4 cellular contexts compared by ENCODE assay signal in the genomic region with DNA sequence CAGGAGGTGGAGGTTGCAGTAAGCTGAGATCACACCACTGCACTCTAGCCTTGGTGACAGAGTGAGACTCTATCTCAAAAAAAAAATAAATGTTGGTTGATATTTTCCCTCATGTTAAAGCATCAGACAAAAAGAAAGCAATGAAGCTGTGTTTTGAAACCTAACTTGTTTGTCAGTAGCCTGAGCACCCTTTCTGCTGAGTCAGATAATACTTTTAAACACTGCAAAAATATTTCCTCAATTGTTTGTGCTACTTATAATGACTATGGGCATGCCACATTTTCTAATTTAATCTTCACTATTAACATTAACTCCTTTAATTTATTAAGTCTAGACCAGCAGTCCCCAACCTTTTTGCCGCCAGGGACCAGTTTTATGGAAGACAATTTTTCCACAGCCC.
TF ChIP-seq lines count a peak whose summit lies in the region.

No MANE protein-coding gene starts in this region.

TF ChIP-seq in HepG2, 621 proteins besides CTCF, POLR2A, EP300 and RAD21:
- peak; percentile 88 for TF ChIP-seq MAFF (IDR thresholded peaks at IDR 0.05; ENCODE audit: low read depth, low read length)
- TF ChIP-seq MAFK (conservative IDR thresholded peaks at IDR 0.05 in 1 of 2, IDR thresholded peaks at IDR 0.05 in 1 of 2; ENCODE audit: low read length in 2 of 2) = peak; percentile 83 to 95
- TF ChIP-seq ZSCAN31 (CRISPR knock-in tag; IDR thresholded peaks at IDR 0.05; ENCODE audit: low read depth) = no peak

TF ChIP-seq in A549, 52 proteins besides CTCF, POLR2A, EP300 and RAD21:
- TF ChIP-seq MAFK (IDR thresholded peaks at IDR 0.05; ENCODE audit: partially characterized antibody) (peak; percentile 70), ZC3H11A (IDR thresholded peaks at IDR 0.05) (no peak)

TF ChIP-seq in IMR-90, 13 proteins besides CTCF, POLR2A, EP300 and RAD21:
- TF ChIP-seq MAFK (IDR thresholded peaks at IDR 0.05; ENCODE audit: low read depth, low read length) = peak; percentile 85
- no peak for TF ChIP-seq RCOR1 (IDR thresholded peaks at IDR 0.05; ENCODE audit: insufficient replicate concordance, low read length)
- no peak for TF ChIP-seq CHD1 (IDR thresholded peaks at IDR 0.05; ENCODE audit: low read depth, low read length)
- TF ChIP-seq, protein P1, sequence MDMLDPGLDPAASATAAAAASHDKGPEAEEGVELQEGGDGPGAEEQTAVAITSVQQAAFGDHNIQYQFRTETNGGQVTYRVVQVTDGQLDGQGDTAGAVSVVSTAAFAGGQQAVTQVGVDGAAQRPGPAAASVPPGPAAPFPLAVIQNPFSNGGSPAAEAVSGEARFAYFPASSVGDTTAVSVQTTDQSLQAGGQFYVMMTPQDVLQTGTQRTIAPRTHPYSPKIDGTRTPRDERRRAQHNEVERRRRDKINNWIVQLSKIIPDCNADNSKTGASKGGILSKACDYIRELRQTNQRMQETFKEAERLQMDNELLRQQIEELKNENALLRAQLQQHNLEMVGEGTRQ (IDR thresholded peaks at IDR 0.05; ENCODE audit: low read depth, low read length) = no peak
- TF ChIP-seq FOS (IDR thresholded peaks at IDR 0.05; ENCODE audit: low read depth, low read length) = no peak
- no peak for TF ChIP-seq NFE2L2 (IDR thresholded peaks at IDR 0.05; ENCODE audit: low read depth, low read length)
- no peak for TF ChIP-seq SMC3 (IDR thresholded peaks at IDR 0.05; ENCODE audit: low read depth, low read length)

TF ChIP-seq in K562, 482 proteins besides CTCF, POLR2A, EP300 and RAD21:
- TF ChIP-seq MAFG (tag; conservative IDR thresholded peaks at IDR 0.05) (peak; percentile 32; the same call in 1 of the 2 replicates), MAFK (IDR thresholded peaks at IDR 0.05; ENCODE audit: low read length) (peak; percentile 36), ZNF316 (IDR thresholded peaks at IDR 0.05) (peak; percentile 62), BCOR (IDR thresholded peaks at IDR 0.05) (no peak), MAFF (IDR thresholded peaks at IDR 0.05; ENCODE audit: low read length) (peak; percentile 45), XRCC5 (IDR thresholded peaks at IDR 0.05; ENCODE audit: low read depth, low read length) (no peak), ZBTB1 (CRISPR knock-in tag; IDR thresholded peaks at IDR 0.05; ENCODE audit: borderline replicate concordance, low read depth) (no peak)
TF ChIP-seq in K562: peak in this region for 4.
